ENCODE assay signal across 8 cellular contexts in genomic region chr11:1772270-1773130, GRCh38. TPM values are rescaled to one million over a fixed set of nuclear protein-coding genes. Genes with fewer than 3 reads are reported as not detected.
DNase-seq lines count a peak whose midpoint lies in the region; TF ChIP-seq lines count a peak whose summit lies in the region.

No MANE protein-coding gene starts in this region.

- peak overlapping the region; percentile 64 for H3K27ac ChIP-seq in temporal lobe (ENCODE audit: low read depth, low read length)

- DNase-seq in CD14-positive monocyte (ENCODE audit: low spot score) (peak; percentile 93), Kasumi-1 (lab: John Stamatoyannopoulos, UW) (peak; percentile 96 to 97), myocyte (ENCODE audit: low read depth) (peak; percentile 85), NCI-H82 treated with DMSO at 0.1 percent for 48 hours (lab: John Stamatoyannopoulos, UW; ENCODE audit: unreplicated experiment) (no peak)
- DNase-seq in activated CD4-positive, CD25-positive, alpha-beta regulatory T cell treated with anti-CD3 and anti-CD28 coated beads, Interleukin-2, amount 50 U/mL, for 16 hours (ENCODE audit: low read depth, low spot score), result peak; percentile 28
- no peak for DNase-seq in effector CD4-positive, alpha-beta T cell

- TF ChIP-seq CTCF in CD14-positive monocyte (IDR thresholded peaks at IDR 0.05), result no peak

- H3K9me3 Mint-ChIP-seq in CD14-positive monocyte, result peaks cover 0 to 4% (median 2%) of the 10 kb centered on the region in 7 donors
- H3K9me3 Mint-ChIP-seq in dendritic cell treated with granulocyte-macrophage colony-stimulating factor and Interleukin-4, amounts not matched to agents 40 ng/mL and 50 ng/mL, for 4 days, result no peaks in the 10 kb centered on the region

- peaks cover 69% of the 10 kb centered on the region for H3K4me1 Mint-ChIP-seq in CD14-positive monocyte
- peaks cover 84% of the 10 kb centered on the region for H3K4me1 Mint-ChIP-seq in dendritic cell treated with granulocyte-macrophage colony-stimulating factor and Interleukin-4, amounts not matched to agents 40 ng/mL and 50 ng/mL, for 4 days (ENCODE audit: low read depth)

- H3K27ac Mint-ChIP-seq in CD14-positive monocyte, result peak overlapping the region; percentile 93 to 99 (median 98)
- H3K27ac Mint-ChIP-seq in dendritic cell treated with granulocyte-macrophage colony-stimulating factor and Interleukin-4, amounts not matched to agents 40 ng/mL and 50 ng/mL, for 4 days, result peak overlapping the region; percentile 87

- H3K36me3 Mint-ChIP-seq in CD14-positive monocyte, result peaks cover 4% of the 10 kb centered on the region in 2 donors
- no peaks in the 10 kb centered on the region for H3K36me3 Mint-ChIP-seq in dendritic cell treated with granulocyte-macrophage colony-stimulating factor and Interleukin-4, amounts not matched to agents 40 ng/mL and 50 ng/mL, for 4 days (ENCODE audit: low read depth)

- peak overlapping the region; percentile 71 to 88 for H3K4me3 Mint-ChIP-seq in CD14-positive monocyte
- H3K4me3 Mint-ChIP-seq in dendritic cell treated with granulocyte-macrophage colony-stimulating factor and Interleukin-4, amounts not matched to agents 40 ng/mL and 50 ng/mL, for 4 days, result peak overlapping the region; percentile 64

- intact Hi-C loops in CD14-positive monocyte (cut with micrococcal nuclease), result loop anchor here in 1 of 2 donors (1.0 kb wide), 1 partner anchor 10 kb away; no protein-coding TSS in a partner anchor
- intact Hi-C loops in dendritic cell treated with granulocyte-macrophage colony-stimulating factor and Interleukin-4, amounts not matched to agents 40 ng/mL and 50 ng/mL, for 4 days (cut with micrococcal nuclease), result loop anchor here (1.0 kb wide), 1 partner anchor 14 kb away; no protein-coding TSS in a partner anchor

- H3K27me3 Mint-ChIP-seq in CD14-positive monocyte (ENCODE audit: low read depth in 3 of 3), result peaks cover 0 to 3% (median 2%) of the 10 kb centered on the region in 3 donors
- H3K27me3 Mint-ChIP-seq in dendritic cell treated with granulocyte-macrophage colony-stimulating factor and Interleukin-4, amounts not matched to agents 40 ng/mL and 50 ng/mL, for 4 days, result peaks cover 12% of the 10 kb centered on the region

RNA-seq across cellular contexts. Expression of gene CTSD, which starts 8.8 kb away (rescaled TPM):
- polyA plus RNA-seq in CD14-positive monocyte, result 1,000 to 10,000 TPM in 1 of 2 donors, 100 to 1,000 TPM in 1; 855 to 1,372 TPM
- 557 and 650 TPM in 2 replicates for total RNA-seq in myocyte
- 2,049 TPM for polyA plus RNA-seq in myocyte (2012)
- total RNA-seq in temporal lobe, result 36.9 TPM

RNA-seq across cellular contexts. Expression of gene IFITM10, which starts 22.1 kb away (rescaled TPM):
- not detected for polyA plus RNA-seq in CD14-positive monocyte
- total RNA-seq in myocyte, result 3.9 and 8.2 TPM in 2 replicates
- polyA plus RNA-seq in myocyte (2012), result 42.0 TPM
- total RNA-seq in temporal lobe, result 0.49 TPM

Comparison
In these comparisons a context has a peak if more than half of its experiments do, and no peak if none do; other contexts are left out.
1. DNase-seq: peak in CD14-positive monocyte (single experiment), Kasumi-1 (2 of 2), activated CD4-positive, CD25-positive, alpha-beta regulatory T cell treated with anti-CD3 and anti-CD28 coated beads, Interleukin-2, amount 50 U/mL, for 16 hours (single experiment) and myocyte (single experiment); none in NCI-H82 treated with DMSO at 0.1 percent for 48 hours (single experiment) and effector CD4-positive, alpha-beta T cell (single experiment).
2. RNA of gene CTSD, which starts 8.8 kb away (total RNA-seq): 557 to 650 TPM in myocyte; 36.9 TPM in temporal lobe (single experiment); every median in the first group is over 10 times any median in the second.